ENCODE assay signal across 8 cellular contexts in genomic region chr11:107590460-107591097, GRCh38. TPM values are rescaled to one million over a fixed set of nuclear protein-coding genes. Genes with fewer than 3 reads are reported as not detected.
DNase-seq lines count a peak whose midpoint lies in the region; ATAC-seq and TF ChIP-seq lines count a peak whose summit lies in the region.

No MANE protein-coding gene starts in this region.

- POLR2A ChIA-PET in HEK293 (lab: Yijun Ruan, JAX), result interaction anchor here (0.5 kb wide), 1 partner anchor 101 kb away, joined by 4 read pairs; no protein-coding TSS in a partner anchor

- peaks cover 2% of the 10 kb centered on the region for H3K36me3 Mint-ChIP-seq in activated naive CD8-positive, alpha-beta T cell treated with anti-CD3 and anti-CD28 coated beads for 36 hours

- H3K27me3 ChIP-seq in testis, result no peaks in the 10 kb centered on the region

- no peak for ATAC-seq in HG03280 (IDR thresholded peaks at IDR 0.05; ENCODE audit: unreplicated experiment)
- no peak for ATAC-seq in omental fat pad (ENCODE audit: low FRiP score)

- 1% methylated on average over 14 to 28 of the region's 29 CpGs for WGBS in testis, 2 donors

- H3K4me3 Mint-ChIP-seq in activated naive CD8-positive, alpha-beta T cell treated with anti-CD3 and anti-CD28 coated beads for 36 hours, result peak overlapping the region; percentile 84

- no peaks in the 10 kb centered on the region for H3K9me3 ChIP-seq in HEK293 (ENCODE audit: control insufficient read depth, insufficient read depth, low read depth, low read length)
- no peaks in the 10 kb centered on the region for H3K9me3 ChIP-seq in iPS-18c (ENCODE audit: control insufficient read depth, insufficient read depth, low read length)
- no peaks in the 10 kb centered on the region for H3K9me3 ChIP-seq in testis

- intact Hi-C loops in testis (cut with DNase I; ENCODE audit: low total_unique reads), result no loop called here

- H3K27ac ChIP-seq in HEK293 (ENCODE audit: extremely low read depth, low read depth, low read length) (peak overlapping the region; percentile 28; the same call in 1 of the 2 replicates), testis (no peak overlapping the region)

- CTCF ChIA-PET in HEK293 (lab: Yijun Ruan, JAX), result interaction anchor here (0.6 to 6.2 kb wide), 6 partner anchors 8 to 181 kb away, joined by 3 to 25 read pairs (median 4); no protein-coding TSS in a partner anchor

- peaks cover 16% of the 10 kb centered on the region for H3K4me1 Mint-ChIP-seq in activated naive CD8-positive, alpha-beta T cell treated with anti-CD3 and anti-CD28 coated beads for 36 hours

- H3K36me3 ChIP-seq in HEK293 (ENCODE audit: control insufficient read depth in 2 of 2, insufficient read depth in 1 of 2, low read length in 2 of 2), result no peaks in the 10 kb centered on the region
- no peaks in the 10 kb centered on the region for H3K36me3 ChIP-seq in testis (ENCODE audit: low read depth, missing control alignments)

- TF ChIP-seq CTCF in HEK293 (tag by site-specific recombination; IDR thresholded peaks at IDR 0.05) (no peak), testis (IDR thresholded peaks at IDR 0.05) (no peak), omental fat pad (IDR thresholded peaks at IDR 0.05) (no peak)

- H3K27ac Mint-ChIP-seq in activated naive CD8-positive, alpha-beta T cell treated with anti-CD3 and anti-CD28 coated beads for 36 hours, result no peak overlapping the region

- H3K4me3 ChIP-seq in HEK293 (ENCODE audit: low read depth, low read length) (peak overlapping the region; percentile 53), iPS-18c (ENCODE audit: insufficient read depth, low read depth, low read length) (peak overlapping the region; percentile 67), testis (peak overlapping the region; percentile 65 to 72)

- H3K9me3 Mint-ChIP-seq in activated naive CD8-positive, alpha-beta T cell treated with anti-CD3 and anti-CD28 coated beads for 36 hours, result peaks cover 3% of the 10 kb centered on the region

- peaks cover 98% of the 10 kb centered on the region for H3K27me3 Mint-ChIP-seq in activated naive CD8-positive, alpha-beta T cell treated with anti-CD3 and anti-CD28 coated beads for 36 hours

- DNase-seq in AG20443 (ENCODE audit: low spot score) (peak; percentile 10), testis (no peak), dedifferentiated amniotic fluid mesenchymal stem cell (ENCODE audit: extremely low spot score) (no peak), omental fat pad (ENCODE audit: low spot score) (no peak)
- no peak for DNase-seq in activated naive CD8-positive, alpha-beta T cell treated with anti-CD3 and anti-CD28 coated beads for 36 hours

- TF ChIP-seq POLR2A in testis (IDR thresholded peaks at IDR 0.05), result no peak

- no peaks in the 10 kb centered on the region for H3K4me1 ChIP-seq in HEK293 (ENCODE audit: control insufficient read depth, insufficient read depth, low read length)
- H3K4me1 ChIP-seq in testis, result peaks cover 13% of the 10 kb centered on the region

TF ChIP-seq in HEK293, 187 proteins besides CTCF, POLR2A, EP300 and RAD21 (continues in another document):
- no peak for TF ChIP-seq ZNF184 (tag by site-specific recombination; IDR thresholded peaks at IDR 0.05)
- TF ChIP-seq ZNF416 (tag by site-specific recombination; IDR thresholded peaks at IDR 0.05), result no peak
- TF ChIP-seq GLIS2 (tag by site-specific recombination; IDR thresholded peaks at IDR 0.05), result peak; percentile 79
- TF ChIP-seq BCL6B (tag by site-specific recombination; IDR thresholded peaks at IDR 0.05), result no peak
- TF ChIP-seq ZBTB49 (tag by site-specific recombination; IDR thresholded peaks at IDR 0.05; ENCODE audit: low read depth), result no peak
- TF ChIP-seq ZNF791 (tag by site-specific recombination; IDR thresholded peaks at IDR 0.05), result no peak
- TF ChIP-seq ZNF664 (tag by site-specific recombination; IDR thresholded peaks at IDR 0.05), result no peak
- no peak for TF ChIP-seq ZNF704 (tag by site-specific recombination; IDR thresholded peaks at IDR 0.05)
- peak; percentile 54 for TF ChIP-seq ZEB2 (tag by site-specific recombination; IDR thresholded peaks at IDR 0.05)
- no peak for TF ChIP-seq ZNF501 (tag by site-specific recombination; IDR thresholded peaks at IDR 0.05)
- TF ChIP-seq ZNF341 (tag by site-specific recombination; IDR thresholded peaks at IDR 0.05; ENCODE audit: low read depth), result no peak
- no peak for TF ChIP-seq ZNF529 (tag by site-specific recombination; IDR thresholded peaks at IDR 0.05; ENCODE audit: insufficient replicate concordance)
- no peak for TF ChIP-seq ZSCAN18 (tag by site-specific recombination; IDR thresholded peaks at IDR 0.05)
- TF ChIP-seq ZNF114 (tag by site-specific recombination; IDR thresholded peaks at IDR 0.05), result no peak
- peak; percentile 67; the same call in 1 of the 2 replicates for TF ChIP-seq OSR2 (tag by site-specific recombination; IDR thresholded peaks at IDR 0.05)
- TF ChIP-seq ZBTB6 (tag by site-specific recombination; IDR thresholded peaks at IDR 0.05), result no peak
- no peak for TF ChIP-seq ZNF146 (tag by site-specific recombination; IDR thresholded peaks at IDR 0.05)
- no peak for TF ChIP-seq IKZF3 (tag by site-specific recombination; IDR thresholded peaks at IDR 0.05)

RNA-seq across cellular contexts. Expression of gene ELMOD1, which starts 0.4 kb away (rescaled TPM):
- total RNA-seq in activated naive CD8-positive, alpha-beta T cell treated with anti-CD3 and anti-CD28 coated beads for 36 hours, result not detected
- total RNA-seq in testis (10 to 100 TPM in 1 of 2 donors, 1 to 10 TPM in 1; 8.7 to 11.1 TPM), omental fat pad (not detected)
- 5.6 TPM for polyA plus RNA-seq in testis (ENCODE audit: insufficient read depth, low read depth, low replicate concordance)

RNA-seq across cellular contexts. Expression of gene ALKBH8, which starts 25.0 kb away (rescaled TPM):
- total RNA-seq in activated naive CD8-positive, alpha-beta T cell treated with anti-CD3 and anti-CD28 coated beads for 36 hours, result 10 to 100 TPM; 18.6 to 19.8 TPM
- total RNA-seq in testis (10 to 100 TPM in 1 of 2 donors, 1 to 10 TPM in 1; 7.8 to 12.1 TPM), omental fat pad (10 to 100 TPM in 1 of 4 donors, 1 to 10 TPM in 3; 4.4 to 11.8 (median 7.1) TPM)
- 5.3 TPM for polyA plus RNA-seq in testis (ENCODE audit: insufficient read depth, low read depth, low replicate concordance)

Comparison
In these comparisons a context has a peak if more than half of its experiments do, and no peak if none do; other contexts are left out.
1. RNA of gene ELMOD1, which starts 0.4 kb away (total RNA-seq): 8.7 to 11.1 TPM in testis; not detected in activated naive CD8-positive, alpha-beta T cell treated with anti-CD3 and anti-CD28 coated beads for 36 hours and not detected in omental fat pad; every median in the first group is over 4 times any median in the second.
2. Peak in every context shown above with its lines, with median percentiles within 50 percentile points of each other: H3K4me3 ChIP-seq.